In the genomic region with DNA sequence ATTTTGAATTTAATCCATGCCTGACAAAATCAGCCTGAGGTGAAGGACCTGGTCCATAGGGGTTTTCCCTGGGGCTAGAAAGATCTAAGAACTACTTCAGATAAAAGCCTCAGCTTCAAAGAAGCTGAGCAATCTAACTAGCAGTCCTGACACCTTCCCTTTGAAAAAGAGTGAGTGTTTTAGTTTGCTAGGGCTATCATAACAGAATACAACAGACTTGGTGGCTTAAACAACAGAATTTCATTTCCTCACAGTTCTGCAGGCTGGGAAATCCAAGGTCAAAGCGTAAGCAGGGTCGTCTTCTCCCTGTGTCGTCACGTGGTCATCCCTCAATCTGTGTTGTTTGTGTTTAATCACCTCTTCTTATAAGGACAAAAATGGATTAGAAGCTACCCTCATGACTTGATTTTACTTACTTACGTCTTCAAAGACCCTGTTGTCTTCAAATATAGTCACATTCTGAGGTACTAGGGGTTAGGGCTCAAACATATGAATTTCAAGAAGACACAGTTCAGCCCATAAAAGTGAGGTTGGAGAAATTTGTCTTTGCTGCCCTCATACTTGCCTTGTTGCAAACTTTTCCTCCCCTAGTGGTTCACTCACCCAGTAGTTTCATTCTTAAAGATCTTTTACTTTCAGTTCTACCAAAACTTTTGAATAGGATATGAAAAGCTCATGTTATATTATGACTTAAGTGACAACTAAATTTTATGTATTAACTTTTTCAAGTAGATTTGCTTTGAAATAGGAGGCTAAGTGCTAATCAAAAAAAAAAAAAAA, we compare ENCODE assay signal across 8 cellular contexts.
DNase-seq lines count a peak whose midpoint lies in the region; ATAC-seq, FAIRE-seq and TF ChIP-seq lines count a peak whose summit lies in the region.

No MANE protein-coding gene starts in this region.

- no peaks in the 10 kb centered on the region for H3K4me1 ChIP-seq in kidney (ENCODE audit: control insufficient read depth in 1 of 2, insufficient read depth in 1 of 2, low read depth in 1 of 2, low read length in 2 of 2)

- TF ChIP-seq CTCF in choroid plexus epithelial cell (conservative IDR thresholded peaks at IDR 0.05; ENCODE audit: low read depth, low read length) (no peak), kidney (IDR thresholded peaks at IDR 0.05; ENCODE audit: borderline replicate concordance, extremely low read depth, insufficient read depth) (no peak)

- no peaks in the 10 kb centered on the region for H3K36me3 ChIP-seq in kidney (ENCODE audit: control insufficient read depth in 1 of 2, insufficient read depth in 2 of 2, low read length in 2 of 2)

- no peak overlapping the region for H3K9ac ChIP-seq in kidney (ENCODE audit: low read length in 2 of 2)

- intact Hi-C loops in kidney (cut with DNase I), result no loop called here

- H3K9me3 ChIP-seq in kidney (ENCODE audit: control insufficient read depth in 1 of 2, low read length in 2 of 2), result no peaks in the 10 kb centered on the region

- FAIRE-seq in kidney (lab: Jason Lieb, UNC), result no peak

- no peak overlapping the region for H3K4me3 ChIP-seq in choroid plexus epithelial cell (ENCODE audit: low read depth, low read length)
- H3K4me3 ChIP-seq in kidney (ENCODE audit: low read length in 2 of 2), result no peak overlapping the region

- DNase-seq in choroid plexus epithelial cell (ENCODE audit: low read depth) (peak; percentile 10), Ammon's horn (ENCODE audit: low spot score) (no peak), kidney (no peak), SK-N-DZ (ENCODE audit: low spot score) (no peak)
- DNase-seq in stimulated activated CD4-positive, alpha-beta T cell treated with anti-CD3 and anti-CD28 coated beads, Interleukin-2, amount 100 ng/mL, for 48 hours, result no peak

- no peak overlapping the region for H3K27ac ChIP-seq in kidney (ENCODE audit: low read depth in 2 of 2, low read length in 2 of 2)

- peak; percentile 91 for ATAC-seq in GM18502 (IDR thresholded peaks at IDR 0.05; ENCODE audit: poor library complexity, unreplicated experiment)
- ATAC-seq in GM21367 (IDR thresholded peaks at IDR 0.05; ENCODE audit: unreplicated experiment), result peak; percentile 86
- ATAC-seq in HG03103 (IDR thresholded peaks at IDR 0.05; ENCODE audit: low read depth, unreplicated experiment), result peak; percentile 87
